32 cellular contexts compared by ENCODE assay signal in the genomic region with DNA sequence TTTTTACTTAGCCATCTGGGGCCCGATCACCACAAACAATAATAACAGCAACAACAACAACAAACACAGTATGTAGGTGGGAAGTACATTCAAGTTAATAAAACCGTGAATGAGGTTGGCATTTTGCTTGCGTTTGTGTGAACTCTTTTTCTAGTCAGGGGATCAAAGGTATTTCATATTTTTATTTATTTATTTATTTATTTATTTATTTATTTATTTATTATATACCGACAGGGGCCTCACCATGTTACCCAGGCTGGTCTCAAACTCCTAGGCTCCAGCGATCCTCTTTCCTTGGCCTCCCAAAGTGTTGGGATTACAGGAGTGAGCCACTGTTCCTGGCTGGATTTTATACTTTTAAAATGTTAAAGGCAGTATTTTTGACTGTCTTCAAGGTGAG.
"Had no signal": no experiment of that assay in that cellular context is flagged by ENCODE, and none has a peak within 500 bp of the region (broad histone marks: within the 10 kb centered on the region; RNA-seq: fewer than 3 reads in every experiment).

No MANE protein-coding gene starts in this region.

- H3K4me3 ChIP-seq: MG63 had no signal

- H3K36me3 ChIP-seq: MG63 had no signal

- DNase-seq: Karpas-422, Kasumi-1, MG63, MM.1S, MV-4-11, NCI-H1048, NCI-H1092, NCI-H1092 treated with DMSO at 0.1 percent for 48 hours, NCI-H1105, NCI-H1105 treated with DMSO at 0.1 percent for 48 hours, NCI-H1417 treated with DMSO at 0.1 percent for 48 hours, NCI-H1436, NCI-H1436 treated with DMSO at 0.1 percent for 48 hours, NCI-H146, NCI-H1694, NCI-H1694 treated with DMSO at 0.1 percent for 48 hours, NCI-H187, NCI-H187 treated with DMSO at 0.1 percent for 48 hours, NCI-H1930, NCI-H2029, NCI-H2029 treated with DMSO at 0.1 percent for 48 hours, NCI-H2081, NCI-H2081 treated with DMSO at 0.1 percent for 48 hours, NCI-H2107, NCI-H2171, NCI-H2227 treated with DMSO at 0.1 percent for 48 hours, NCI-H226, NCI-H345, NCI-H446, NCI-H446 treated with DMSO at 0.1 percent for 48 hours, NCI-H510A, NCI-H510A treated with DMSO at 0.1 percent for 48 hours had no signal

- H3K27me3 ChIP-seq: MG63 had no signal

- H3K9me3 ChIP-seq: MG63 had no signal
